Comparison of ENCODE assay signal across 10 cellular contexts in the genomic region with DNA sequence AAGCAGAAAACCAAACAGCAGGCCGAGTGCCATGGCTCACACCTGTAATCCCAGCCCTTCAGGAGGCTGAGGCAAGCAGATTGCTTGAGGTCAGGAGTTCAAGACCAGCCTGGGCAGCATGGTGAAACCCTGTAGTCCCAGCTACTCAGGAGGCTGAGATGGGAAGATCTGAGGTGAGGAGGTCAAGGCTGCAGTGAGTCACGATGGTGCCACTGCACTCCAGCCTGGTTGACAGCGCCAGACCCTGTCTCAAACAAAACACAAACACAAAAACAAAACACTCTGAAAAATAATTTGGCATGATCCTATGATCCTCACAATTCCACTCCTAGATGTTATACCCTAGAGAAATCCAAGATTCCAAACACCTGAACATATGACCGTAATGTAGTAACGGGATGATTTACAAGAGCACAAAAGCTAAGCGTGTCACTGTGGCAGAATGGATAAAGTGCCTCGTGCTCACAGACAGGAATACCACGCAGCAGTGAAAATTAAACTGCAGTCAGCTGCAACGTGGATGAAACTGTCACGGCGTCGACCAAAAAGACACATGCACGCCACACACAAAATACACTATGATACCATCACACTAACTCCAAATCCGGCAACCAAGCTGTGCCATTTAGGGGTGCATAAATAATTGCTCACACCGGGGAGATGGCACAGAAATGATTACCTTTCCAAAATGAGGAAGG. TPM values are rescaled to one million over a fixed set of nuclear protein-coding genes. Genes with fewer than 3 reads are reported as not detected.
DNase-seq lines count a peak whose midpoint lies in the region; ATAC-seq, FAIRE-seq and TF ChIP-seq lines count a peak whose summit lies in the region.
"Had no signal": no experiment of that assay in that cellular context is flagged by ENCODE, and none has a peak within 500 bp of the region (broad histone marks: within the 10 kb centered on the region; RNA-seq: fewer than 3 reads in every experiment).

No MANE protein-coding gene starts in this region.

- no peaks in the 10 kb centered on the region for H3K27me3 Mint-ChIP-seq in activated T-cell treated with anti-CD3 and anti-CD28 coated beads, Interleukin-2, amount 50 U/mL, for 4 hours (ENCODE audit: low read depth)
- no peaks in the 10 kb centered on the region for H3K27me3 Mint-ChIP-seq in activated naive CD8-positive, alpha-beta T cell

- intact Hi-C loops in kidney (cut with DNase I): no loop called here

- H3K4me3 ChIP-seq in kidney (ENCODE audit: low read length in 2 of 2) (peak overlapping the region; percentile 73 to 96), thymus (ENCODE audit: low read length) (peak overlapping the region; percentile 93)

- TF ChIP-seq CTCF in kidney (IDR thresholded peaks at IDR 0.05; ENCODE audit: borderline replicate concordance, extremely low read depth, insufficient read depth): no peak

- DNase-seq in activated T-cell treated with anti-CD3 and anti-CD28 coated beads, Interleukin-2, amount 50 U/mL, for 4 hours: no peak
- DNase-seq in activated T-cell treated with anti-CD3 and anti-CD28 coated beads, Interleukin-2, amount 50 U/mL, for 48 hours: no peak
- DNase-seq in kidney (no peak), OCI-M2 (lab: John Stamatoyannopoulos, UW; ENCODE audit: unreplicated experiment) (no peak), NCI-H1417 treated with DMSO at 0.1 percent for 48 hours (lab: John Stamatoyannopoulos, UW) (no peak), NCI-H345 treated with DMSO at 0.1 percent for 48 hours (lab: John Stamatoyannopoulos, UW; ENCODE audit: unreplicated experiment) (no peak)
- DNase-seq: NCI-H2227 treated with DMSO at 0.1 percent for 48 hours had no signal

- H3K4me1 Mint-ChIP-seq in activated T-cell treated with anti-CD3 and anti-CD28 coated beads, Interleukin-2, amount 50 U/mL, for 4 hours (ENCODE audit: low read depth): peaks cover 47% of the 10 kb centered on the region
- peaks cover 49% of the 10 kb centered on the region for H3K4me1 Mint-ChIP-seq in activated naive CD8-positive, alpha-beta T cell (ENCODE audit: low read depth)

- ATAC-seq in activated T-cell treated with anti-CD3 and anti-CD28 coated beads, Interleukin-2, amount 50 U/mL, for 4 hours: no peak

- H3K4me1 ChIP-seq in kidney (ENCODE audit: control insufficient read depth in 1 of 2, insufficient read depth in 1 of 2, low read depth in 1 of 2, low read length in 2 of 2): peaks cover 0 to 13% of the 10 kb centered on the region in 2 donors
- H3K4me1 ChIP-seq in thymus (ENCODE audit: control insufficient read depth, insufficient read depth, low read length): peaks cover 11% of the 10 kb centered on the region

- no peaks in the 10 kb centered on the region for H3K27me3 ChIP-seq in thymus (ENCODE audit: control insufficient read depth, insufficient read depth)

- H3K27ac Mint-ChIP-seq in activated naive CD8-positive, alpha-beta T cell: peak overlapping the region; percentile 95

- peaks cover 0 to 5% of the 10 kb centered on the region in 2 donors for H3K36me3 ChIP-seq in kidney (ENCODE audit: control insufficient read depth in 1 of 2, insufficient read depth in 2 of 2, low read length in 2 of 2)
- H3K36me3 ChIP-seq in thymus (ENCODE audit: control insufficient read depth, insufficient read depth): peaks cover 14% of the 10 kb centered on the region

- 96% methylated on average over 15 of the region's 15 CpGs for WGBS in thymus

- no peaks in the 10 kb centered on the region for H3K9me3 Mint-ChIP-seq in activated T-cell treated with anti-CD3 and anti-CD28 coated beads, Interleukin-2, amount 50 U/mL, for 4 hours
- no peaks in the 10 kb centered on the region for H3K9me3 Mint-ChIP-seq in activated naive CD8-positive, alpha-beta T cell (ENCODE audit: low read depth)

- peak overlapping the region; percentile 57 to 65 for H3K9ac ChIP-seq in kidney (ENCODE audit: low read length in 2 of 2)

- peaks cover 27% of the 10 kb centered on the region for H3K36me3 Mint-ChIP-seq in activated T-cell treated with anti-CD3 and anti-CD28 coated beads, Interleukin-2, amount 50 U/mL, for 4 hours (ENCODE audit: insufficient read depth)
- peaks cover 11% of the 10 kb centered on the region for H3K36me3 Mint-ChIP-seq in activated naive CD8-positive, alpha-beta T cell

- FAIRE-seq in kidney (lab: Jason Lieb, UNC): no peak

- H3K27ac ChIP-seq in kidney (ENCODE audit: low read depth in 2 of 2, low read length in 2 of 2): no peak overlapping the region
- H3K27ac ChIP-seq in thymus (ENCODE audit: low read depth): no peak overlapping the region

- H3K9me3 ChIP-seq in kidney (ENCODE audit: control insufficient read depth in 1 of 2, low read length in 2 of 2) (no peaks in the 10 kb centered on the region), thymus (ENCODE audit: control insufficient read depth) (no peaks in the 10 kb centered on the region)

- H3K4me3 Mint-ChIP-seq in activated T-cell treated with anti-CD3 and anti-CD28 coated beads, Interleukin-2, amount 50 U/mL, for 4 hours: peak overlapping the region; percentile 93
- H3K4me3 Mint-ChIP-seq in activated naive CD8-positive, alpha-beta T cell: peak overlapping the region; percentile 98

RNA-seq across cellular contexts. Expression of gene NELFA, which starts 1.7 kb away (rescaled TPM):
- 10 to 100 TPM; 58.1 to 62.5 (median 59.8) TPM for total RNA-seq in activated T-cell treated with anti-CD3 and anti-CD28 coated beads, Interleukin-2, amount 50 U/mL, for 4 hours
- total RNA-seq in kidney: 39.1 TPM
- polyA plus RNA-seq in kidney (ENCODE audit: insufficient read depth, low read depth, low replicate concordance) (17.8 TPM), thymus (37.2 TPM)

RNA-seq across cellular contexts. Expression of gene NAT8L, which starts 52.0 kb away (rescaled TPM):
- 1 to 10 TPM in 1 of 3 donors, under 1 TPM in 2; 0.71 to 1.2 (median 0.82) TPM for total RNA-seq in activated T-cell treated with anti-CD3 and anti-CD28 coated beads, Interleukin-2, amount 50 U/mL, for 4 hours
- total RNA-seq in kidney: 2.7 TPM
- polyA plus RNA-seq in kidney (ENCODE audit: insufficient read depth, low read depth, low replicate concordance) (12.5 TPM), thymus (0.43 TPM)
- polyA plus RNA-seq: CD14-positive monocyte had no signal
